In the genomic region with DNA sequence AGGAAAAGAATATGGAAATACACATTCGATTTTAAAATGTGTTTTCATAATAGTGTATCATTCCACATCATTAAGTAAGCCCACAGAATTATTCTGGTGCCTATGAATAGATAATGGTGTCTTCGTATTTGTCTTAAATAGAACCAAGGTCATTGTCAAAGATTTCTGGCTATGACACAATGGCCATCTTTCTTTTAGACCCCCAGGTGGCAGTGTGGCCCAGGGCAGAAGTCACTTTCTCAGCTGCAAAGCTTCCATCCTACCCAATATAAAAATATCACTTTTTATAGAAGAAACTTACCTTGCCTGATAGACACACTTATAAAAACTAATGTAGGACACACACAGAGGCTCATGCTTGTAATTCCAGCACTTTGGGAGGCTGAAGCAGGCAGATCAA, we compare ENCODE assay signal across 7 cellular contexts. TPM values are rescaled to one million over a fixed set of nuclear protein-coding genes. Genes with fewer than 3 reads are reported as not detected.
DNase-seq lines count a peak whose midpoint lies in the region; ATAC-seq and TF ChIP-seq lines count a peak whose summit lies in the region.

No MANE protein-coding gene starts in this region.

- H3K36me3 Mint-ChIP-seq in type B pancreatic cell = no peaks in the 10 kb centered on the region

- H3K9me3 ChIP-seq in HAP-1 = no peaks in the 10 kb centered on the region

- no peak overlapping the region for H3K27ac Mint-ChIP-seq in type B pancreatic cell

- no peaks in the 10 kb centered on the region for H3K27me3 Mint-ChIP-seq in type B pancreatic cell

- no peaks in the 10 kb centered on the region for H3K9me3 Mint-ChIP-seq in type B pancreatic cell

- H3K4me3 Mint-ChIP-seq in type B pancreatic cell = no peak overlapping the region

- ATAC-seq in GM19463 (IDR thresholded peaks at IDR 0.05; ENCODE audit: unreplicated experiment) = no peak

- no peaks in the 10 kb centered on the region for H3K4me1 Mint-ChIP-seq in type B pancreatic cell (ENCODE audit: unreplicated experiment)

- no peaks in the 10 kb centered on the region for H3K27me3 ChIP-seq in HAP-1 (ENCODE audit: low read depth)

- H3K4me1 ChIP-seq in HAP-1 = no peaks in the 10 kb centered on the region

- in situ Hi-C loops in HAP-1 (cut with MboI; ENCODE audit: low sequenced_read_pairs) = loop anchor here (10.0 kb wide), 1 partner anchor 241 kb away; no protein-coding TSS in a partner anchor

- peak; percentile 13 for DNase-seq in Daoy (ENCODE audit: low read depth)
- DNase-seq in HAP-1 (ENCODE audit: low spot score in 2 of 2) = peak; percentile 58 to 64
- DNase-seq in RPMI7951 (ENCODE audit: low read depth) = peak; percentile 32
- peak; percentile 52 for DNase-seq in fibroblast of pulmonary artery (ENCODE audit: low read depth)
- DNase-seq in type B pancreatic cell (ENCODE audit: extremely low spot score, unreplicated experiment) = no peak
- no peak for DNase-seq in NCI-H1092 (lab: John Stamatoyannopoulos, UW)

- H3K4me3 ChIP-seq in HAP-1 (no peak overlapping the region), fibroblast of pulmonary artery (replicated peaks; ENCODE audit: low read depth, low read length) (no peak overlapping the region)

- H3K36me3 ChIP-seq in HAP-1 (replicated peaks) = no peaks in the 10 kb centered on the region

- TF ChIP-seq CTCF in fibroblast of pulmonary artery (IDR thresholded peaks at IDR 0.05; ENCODE audit: low read length, missing control alignments) (peak; percentile 64), type B pancreatic cell (conservative IDR thresholded peaks at IDR 0.05) (peak; percentile 55)

RNA-seq across cellular contexts. Expression of a gene that starts 57.5 kb away (rescaled TPM):
- total RNA-seq in Daoy (2014; rRNA removed; shearing (Covaris generic)) = 11.7 and 14.0 TPM in 2 replicates
- 7.9 and 8.6 TPM in 2 replicates for total RNA-seq in RPMI7951 (2014; rRNA removed; shearing (Covaris generic))
- total RNA-seq in type B pancreatic cell (ENCODE audit: low replicate concordance) = 5.6 and 15.8 TPM in 2 replicates

RNA-seq across cellular contexts. Expression of a gene that starts 57.7 kb away (rescaled TPM):
- total RNA-seq in Daoy (2014; rRNA removed; shearing (Covaris generic)) = 3.8 and 6.6 TPM in 2 replicates
- total RNA-seq in RPMI7951 (2014; rRNA removed; shearing (Covaris generic)) = 9.6 and 13.8 TPM in 2 replicates
- total RNA-seq in type B pancreatic cell (ENCODE audit: low replicate concordance) = 20.9 and 47.5 TPM in 2 replicates

Comparison
In these comparisons a context has a peak if more than half of its experiments do, and no peak if none do; other contexts are left out.
1. DNase-seq: peak in Daoy (single experiment), HAP-1 (2 of 2), RPMI7951 (single experiment) and fibroblast of pulmonary artery (single experiment); none in type B pancreatic cell (single experiment) and NCI-H1092 (single experiment).